In genomic region chr1:30192969-30193630, GRCh38 we compare ENCODE assay signal across 23 cellular contexts.
"Had no signal": no experiment of that assay in that cellular context is flagged by ENCODE, and none has a peak within 500 bp of the region (broad histone marks: within the 10 kb centered on the region; RNA-seq: fewer than 3 reads in every experiment).

No MANE protein-coding gene starts in this region.

- ATAC-seq: activated CD4-positive, alpha-beta T cell treated with anti-CD3 and anti-CD28 coated beads for 36 hours; activated naive CD8-positive, alpha-beta T cell treated with anti-CD3 and anti-CD28 coated beads, Interleukin-2, amount 50 U/mL, for 24 hours; body of pancreas; gastroesophageal sphincter; heart left ventricle; left colon; mucosa of descending colon; upper lobe of right lung had no signal

- H3K27ac Mint-ChIP-seq: activated B cell treated with CpG ODN at 0.5 μM for 24 hours; activated CD4-positive, alpha-beta memory T cell treated with anti-CD3 and anti-CD28 coated beads for 36 hours; activated CD4-positive, alpha-beta T cell treated with anti-CD3 and anti-CD28 coated beads for 36 hours; activated naive CD8-positive, alpha-beta T cell treated with anti-CD3 and anti-CD28 coated beads, Interleukin-2, amount 50 U/mL, for 24 hours; neural progenitor cell had no signal

- H3K4me1 ChIP-seq: body of pancreas, neural progenitor cell, prostate gland had no signal

- H3K4me3 Mint-ChIP-seq: activated B cell treated with CpG ODN at 0.5 μM for 24 hours; activated CD4-positive, alpha-beta memory T cell treated with anti-CD3 and anti-CD28 coated beads for 36 hours; activated CD4-positive, alpha-beta T cell treated with anti-CD3 and anti-CD28 coated beads for 36 hours; activated naive CD8-positive, alpha-beta T cell treated with anti-CD3 and anti-CD28 coated beads, Interleukin-2, amount 50 U/mL, for 24 hours; endodermal cell; neural progenitor cell had no signal

- H3K27ac ChIP-seq: body of pancreas, gastroesophageal sphincter, heart left ventricle, neural progenitor cell, prostate gland, spleen, upper lobe of right lung had no signal

- DNase-seq: activated B cell treated with CpG ODN at 0.5 μM for 24 hours; activated CD4-positive, alpha-beta memory T cell treated with anti-CD3 and anti-CD28 coated beads for 36 hours; activated CD4-positive, alpha-beta T cell treated with anti-CD3 and anti-CD28 coated beads for 36 hours; activated gamma-delta T cell; activated naive CD4-positive, alpha-beta T cell treated with anti-CD3 and anti-CD28 coated beads, Interleukin-2, amount 50 U/mL, for 16 hours; activated naive CD8-positive, alpha-beta T cell treated with anti-CD3 and anti-CD28 coated beads, Interleukin-2, amount 50 U/mL, for 24 hours; activated T-cell treated with anti-CD3 and anti-CD28 coated beads for 4 hours; anterior cingulate cortex; body of pancreas; caudate nucleus; endodermal cell; heart left ventricle; left colon; mesenchymal stem cell; mucosa of descending colon; spleen; stimulated activated CD4-positive, alpha-beta T cell treated with anti-CD3 and anti-CD28 coated beads, Interleukin-4, amount 100 ng/mL, for 24 hours; stimulated activated naive CD4-positive, alpha-beta T cell treated with Interleukin-2 at 50 U/mL for 16 hours; T-helper 9 cell; upper lobe of right lung had no signal

- H3K4me3 ChIP-seq: body of pancreas, gastroesophageal sphincter, heart left ventricle, mucosa of descending colon, neural progenitor cell, prostate gland, spleen, upper lobe of right lung had no signal

- H3K36me3 Mint-ChIP-seq: activated CD4-positive, alpha-beta memory T cell treated with anti-CD3 and anti-CD28 coated beads for 36 hours; neural progenitor cell had no signal

- H3K9me3 Mint-ChIP-seq: activated CD4-positive, alpha-beta memory T cell treated with anti-CD3 and anti-CD28 coated beads for 36 hours; activated naive CD8-positive, alpha-beta T cell treated with anti-CD3 and anti-CD28 coated beads, Interleukin-2, amount 50 U/mL, for 24 hours; endodermal cell; neural progenitor cell had no signal

- H3K36me3 ChIP-seq: gastroesophageal sphincter, heart left ventricle, neural progenitor cell, prostate gland, spleen, upper lobe of right lung had no signal

- H3K9me3 ChIP-seq: body of pancreas, gastroesophageal sphincter, heart left ventricle, mucosa of descending colon, prostate gland, spleen, upper lobe of right lung had no signal

- H3K4me1 Mint-ChIP-seq: activated B cell treated with CpG ODN at 0.5 μM for 24 hours, neural progenitor cell had no signal
